8 cellular contexts compared by ENCODE assay signal in genomic region chr1:220527279-220528048, GRCh38. TPM values are rescaled to one million over a fixed set of nuclear protein-coding genes. Genes with fewer than 3 reads are reported as not detected.
DNase-seq lines count a peak whose midpoint lies in the region; ATAC-seq, FAIRE-seq and TF ChIP-seq lines count a peak whose summit lies in the region.

No MANE protein-coding gene starts in this region.

- FAIRE-seq in D721Med (lab: Jason Lieb, UNC): no peak

- H3K9me3 ChIP-seq in WERI-Rb-1 (ENCODE audit: severe bottlenecking): no peaks in the 10 kb centered on the region

- no peaks in the 10 kb centered on the region for H3K9me3 Mint-ChIP-seq in natural killer cell

- TF ChIP-seq CTCF in WERI-Rb-1 (IDR thresholded peaks at IDR 0.05; ENCODE audit: low read depth, low read length) (no peak), fibroblast of pulmonary artery (IDR thresholded peaks at IDR 0.05; ENCODE audit: low read length, missing control alignments) (no peak), natural killer cell (IDR thresholded peaks at IDR 0.05) (no peak), D721Med (IDR thresholded peaks at IDR 0.05; ENCODE audit: insufficient read depth, missing control alignments) (no peak)

- H3K27ac Mint-ChIP-seq in natural killer cell: no peak overlapping the region

- H3K4me3 Mint-ChIP-seq in natural killer cell: peak overlapping the region; percentile 82

- DNase-seq in WERI-Rb-1 (no peak), fibroblast of pulmonary artery (ENCODE audit: low read depth) (peak; percentile 1), natural killer cell (no peak), NCI-H146 (lab: John Stamatoyannopoulos, UW) (no peak), 8988T (no peak), D721Med (ENCODE audit: insufficient read length, low spot score) (no peak)

- H3K27me3 Mint-ChIP-seq in natural killer cell (ENCODE audit: low read depth in 2 of 2): peaks cover 48 to 70% of the 10 kb centered on the region in 2 donors

- intact Hi-C loops in natural killer cell (cut with micrococcal nuclease): no loop called here

- H3K36me3 Mint-ChIP-seq in natural killer cell: peaks cover 20% of the 10 kb centered on the region

- peaks cover 15 to 16% of the 10 kb centered on the region in 2 donors for H3K4me1 Mint-ChIP-seq in natural killer cell

- no peaks in the 10 kb centered on the region for H3K27me3 ChIP-seq in WERI-Rb-1 (ENCODE audit: insufficient read depth, low read depth, severe bottlenecking)

- peaks cover 6% of the 10 kb centered on the region; the same call in 1 of the 2 replicates for H3K36me3 ChIP-seq in WERI-Rb-1

- H3K4me3 ChIP-seq in GM08714 (ENCODE audit: low read length) (peak overlapping the region; percentile 51), WERI-Rb-1 (ENCODE audit: low read depth, low read length) (peak overlapping the region; percentile 65), fibroblast of pulmonary artery (replicated peaks; ENCODE audit: low read depth, low read length) (peak overlapping the region; percentile 66)

- ATAC-seq in HG03045 (IDR thresholded peaks at IDR 0.05; ENCODE audit: unreplicated experiment) (peak; percentile 42), natural killer cell (peak in 1 of 3 donors; percentile 17)

- peak overlapping the region; percentile 89 for H3K27ac ChIP-seq in WERI-Rb-1

RNA-seq across cellular contexts. Expression of gene MARK1, which starts 0.5 kb away (rescaled TPM):
- total RNA-seq in natural killer cell: under 1 TPM in 1 of 3 donors, not detected in 2; 0.13 TPM
